1 cellular context compared by ENCODE assay signal in genomic region chr17:27895110-27895895, GRCh38.
TF ChIP-seq lines count a peak whose summit lies in the region.

No MANE protein-coding gene starts in this region.

TF ChIP-seq in A549, 52 proteins besides CTCF, POLR2A, EP300 and RAD21 (continued from another document):
- TF ChIP-seq REST (IDR thresholded peaks at IDR 0.05): no peak
